ENCODE assay signal across 1 cellular context in genomic region chr16:71894921-71895678, GRCh38.
TF ChIP-seq lines count a peak whose summit lies in the region.

TSS of gene IST1 (plus strand) at chr16:71895531. CDS start at chr16:71915641, 20,110 bp downstream.

TF ChIP-seq in WTC11, 78 proteins besides CTCF, POLR2A, EP300 and RAD21 (continued from another document):
- no peak for TF ChIP-seq HMGA2 (CRISPR knock-in tag; IDR thresholded peaks at IDR 0.05)
- TF ChIP-seq ETV6 (CRISPR knock-in tag; IDR thresholded peaks at IDR 0.05): 0 out of 2 replicates have a peak, but pooled peaks have one; percentile 79
- peak; percentile 92 for TF ChIP-seq TEAD1 (CRISPR knock-in tag; IDR thresholded peaks at IDR 0.05)
- no peak for TF ChIP-seq ZNF317 (CRISPR knock-in tag; IDR thresholded peaks at IDR 0.05; ENCODE audit: borderline replicate concordance, low read depth)
- TF ChIP-seq E2F1 (CRISPR knock-in tag; IDR thresholded peaks at IDR 0.05): no peak
- peak; percentile 80; the same call in 1 of the 2 replicates for TF ChIP-seq HMGXB4 (CRISPR knock-in tag; IDR thresholded peaks at IDR 0.05)
- no peak for TF ChIP-seq SOX15 (CRISPR knock-in tag; IDR thresholded peaks at IDR 0.05)
- TF ChIP-seq ZNF532 (CRISPR knock-in tag; IDR thresholded peaks at IDR 0.05; ENCODE audit: borderline replicate concordance): no peak
- no peak for TF ChIP-seq STAT6 (CRISPR knock-in tag; conservative IDR thresholded peaks at IDR 0.05; ENCODE audit: low read depth)
- no peak for TF ChIP-seq AFF4 (CRISPR knock-in tag; IDR thresholded peaks at IDR 0.05; ENCODE audit: borderline replicate concordance)
- TF ChIP-seq ZNF281 (CRISPR knock-in tag; IDR thresholded peaks at IDR 0.05): 0 out of 2 replicates have a peak, but pooled peaks have one; percentile 12
- TF ChIP-seq FOXP1 (CRISPR knock-in tag; IDR thresholded peaks at IDR 0.05; ENCODE audit: borderline replicate concordance): peak; percentile 94
- TF ChIP-seq NR3C1 (CRISPR knock-in tag; conservative IDR thresholded peaks at IDR 0.05; ENCODE audit: low read depth): no peak
- peak; percentile 28 for TF ChIP-seq ZBTB21 (CRISPR knock-in tag; IDR thresholded peaks at IDR 0.05; ENCODE audit: borderline replicate concordance)
- peak; percentile 88 for TF ChIP-seq GABPB1 (CRISPR knock-in tag; IDR thresholded peaks at IDR 0.05)
- peak; percentile 84 for TF ChIP-seq ZBTB43 (CRISPR knock-in tag; IDR thresholded peaks at IDR 0.05)
- TF ChIP-seq ATF2 (CRISPR knock-in tag; IDR thresholded peaks at IDR 0.05; ENCODE audit: borderline replicate concordance, low read depth): 0 out of 2 replicates have a peak, but pooled peaks have one; percentile 45
- TF ChIP-seq NR2C2 (CRISPR knock-in tag; IDR thresholded peaks at IDR 0.05): no peak
TF ChIP-seq in WTC11: peak in this region for 32.
